In the genomic region with DNA sequence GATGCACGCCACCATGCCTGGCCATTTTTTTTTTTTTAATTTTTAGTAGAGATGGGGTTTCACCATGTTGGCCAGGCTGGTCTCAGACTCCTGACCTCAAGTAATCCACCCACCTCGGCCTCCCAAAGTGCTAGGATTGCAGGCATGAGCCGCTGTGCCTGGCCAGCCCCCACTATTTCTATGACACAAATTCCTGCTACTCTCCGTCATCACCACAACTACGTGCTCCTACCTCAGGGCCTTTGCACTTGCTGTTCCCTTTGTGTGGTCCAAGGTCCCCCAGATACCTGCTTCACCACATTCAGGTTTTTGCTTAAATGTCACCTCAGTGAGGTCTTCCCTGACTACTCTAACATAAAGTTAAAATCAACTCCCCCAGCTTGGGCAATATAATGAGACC, we compare ENCODE assay signal across 9 cellular contexts.
"Had no signal": no experiment of that assay in that cellular context is flagged by ENCODE, and none has a peak within 500 bp of the region (broad histone marks: within the 10 kb centered on the region; RNA-seq: fewer than 3 reads in every experiment).

No MANE protein-coding gene starts in this region.

- FAIRE-seq: colon, endometrium, frontal cortex, TTC549 had no signal

- H3K27me3 ChIP-seq: body of pancreas, heart left ventricle had no signal

- H3K27ac ChIP-seq: body of pancreas, epithelial cell of prostate, heart left ventricle, VCaP had no signal

- DNase-seq: foreskin fibroblast had no signal

- H3K9me3 ChIP-seq: body of pancreas, heart left ventricle had no signal

- H3K4me3 ChIP-seq: body of pancreas, heart left ventricle had no signal

- H3K36me3 ChIP-seq: heart left ventricle had no signal
